ENCODE assay signal across 14 cellular contexts in genomic region chr12:9346866-9347327, GRCh38.
"Had no signal": no experiment of that assay in that cellular context is flagged by ENCODE, and none has a peak within 500 bp of the region (broad histone marks: within the 10 kb centered on the region; RNA-seq: fewer than 3 reads in every experiment).

No MANE protein-coding gene starts in this region.

- H3K4me3 Mint-ChIP-seq: activated naive CD4-positive, alpha-beta T cell treated with anti-CD3 and anti-CD28 coated beads, Interleukin-2, amount 10 ng/mL, durations not matched to agents 7 days and 5 days; activated T-helper 17 cell treated with anti-CD3 and anti-CD28 coated beads, Interleukin-2, amount 50 U/mL, for 72 hours; brain; memory B cell; neural crest cell had no signal

- H3K4me1 ChIP-seq: thyroid gland had no signal

- H3K4me1 Mint-ChIP-seq: activated T-helper 17 cell treated with anti-CD3 and anti-CD28 coated beads, Interleukin-2, amount 50 U/mL, for 72 hours; memory B cell had no signal

- H3K27ac ChIP-seq: esophagus muscularis mucosa, ovary, thyroid gland, VCaP had no signal

- H3K9me3 Mint-ChIP-seq: activated T-helper 17 cell treated with anti-CD3 and anti-CD28 coated beads, Interleukin-2, amount 50 U/mL, for 72 hours; memory B cell had no signal

- H3K9me3 ChIP-seq: esophagus muscularis mucosa, ovary, thyroid gland had no signal

- H3K27me3 ChIP-seq: esophagus muscularis mucosa, ovary, thyroid gland had no signal

- H3K4me3 ChIP-seq: esophagus muscularis mucosa, ovary, thyroid gland had no signal

- DNase-seq: activated naive CD4-positive, alpha-beta T cell treated with anti-CD3 and anti-CD28 coated beads, Interleukin-2, amount 10 ng/mL, durations not matched to agents 7 days and 5 days; amniotic stem cell; dermis blood vessel endothelial cell; glutamatergic neuron; ovary; stimulated activated CD4-positive, alpha-beta T cell treated with anti-CD3 and anti-CD28 coated beads, Interleukin-4, amount 100 ng/mL, for 4 hours; T-helper 1 cell; thyroid gland had no signal

- H3K27me3 Mint-ChIP-seq: activated naive CD4-positive, alpha-beta T cell treated with anti-CD3 and anti-CD28 coated beads, Interleukin-2, amount 10 ng/mL, durations not matched to agents 7 days and 5 days; activated T-helper 17 cell treated with anti-CD3 and anti-CD28 coated beads, Interleukin-2, amount 50 U/mL, for 72 hours; memory B cell had no signal

- H3K27ac Mint-ChIP-seq: activated naive CD4-positive, alpha-beta T cell treated with anti-CD3 and anti-CD28 coated beads, Interleukin-2, amount 10 ng/mL, durations not matched to agents 7 days and 5 days; activated T-helper 17 cell treated with anti-CD3 and anti-CD28 coated beads, Interleukin-2, amount 50 U/mL, for 72 hours; brain; memory B cell had no signal

- H3K36me3 Mint-ChIP-seq: activated naive CD4-positive, alpha-beta T cell treated with anti-CD3 and anti-CD28 coated beads, Interleukin-2, amount 10 ng/mL, durations not matched to agents 7 days and 5 days; memory B cell had no signal

- H3K36me3 ChIP-seq: esophagus muscularis mucosa, ovary, thyroid gland had no signal
